In genomic region chr2:72147971-72148369, GRCh38 we compare ENCODE assay signal across 8 cellular contexts. TPM values are rescaled to one million over a fixed set of nuclear protein-coding genes. Genes with fewer than 3 reads are reported as not detected.
A peak's percentile ranks its signal among the peaks of the same experiment; 100 is the strongest.
DNase-seq lines count a peak whose midpoint lies in the region; ATAC-seq and TF ChIP-seq lines count a peak whose summit lies in the region.

No MANE protein-coding gene starts in this region.

- no peaks in the 10 kb centered on the region for H3K9me3 ChIP-seq in SK-N-MC (ENCODE audit: low read depth, low read length)
- no peaks in the 10 kb centered on the region for H3K9me3 ChIP-seq in gastrocnemius medialis

- H3K36me3 ChIP-seq in SK-N-MC (ENCODE audit: insufficient read depth, low read length) (no peaks in the 10 kb centered on the region), gastrocnemius medialis (no peaks in the 10 kb centered on the region)

- H3K27me3 ChIP-seq in gastrocnemius medialis, result peaks cover 43 to 48% (median 45%) of the 10 kb centered on the region in 3 donors

- peak overlapping the region; percentile 29; the same call in 1 of the 2 replicates for H3K27ac ChIP-seq in SK-N-MC
- no peak overlapping the region for H3K27ac ChIP-seq in gastrocnemius medialis

- peak overlapping the region; percentile 80 for H3K4me3 ChIP-seq in SK-N-MC
- H3K4me3 ChIP-seq in fibroblast of villous mesenchyme (ENCODE audit: low read depth, low read length), result peak overlapping the region; percentile 41
- peak overlapping the region; percentile 55 to 75 (median 66) for H3K4me3 ChIP-seq in gastrocnemius medialis

- H3K4me1 ChIP-seq in gastrocnemius medialis, result peaks cover 49 to 63% of the 10 kb centered on the region in 2 donors

- in situ Hi-C loops in GM13977 (cut with MboI; ENCODE audit: low pct_unique_long_range_greater_than_20kb, low sequenced_read_pairs, unreplicated experiment), result no loop called here
- in situ Hi-C loops in gastrocnemius medialis (cut with MboI; ENCODE audit: low sequenced_read_pairs in 4 of 4), result no loop called here

- no peak for TF ChIP-seq CTCF in GM13977 (IDR thresholded peaks at IDR 0.05; ENCODE audit: extremely low read depth, insufficient read depth, missing control alignments)
- no peak for TF ChIP-seq CTCF in fibroblast of villous mesenchyme (IDR thresholded peaks at IDR 0.05; ENCODE audit: insufficient read depth, low read depth, low read length)
- no peak for TF ChIP-seq CTCF in gastrocnemius medialis (IDR thresholded peaks at IDR 0.05 in 4 of 5, conservative IDR thresholded peaks at IDR 0.05 in 1 of 5)

- DNase-seq in GM13977 (ENCODE audit: low spot score), result peak; percentile 39
- no peak for DNase-seq in SK-N-MC (ENCODE audit: low read depth, low spot score)
- DNase-seq in fibroblast of villous mesenchyme (ENCODE audit: low read depth), result no peak
- DNase-seq in gastrocnemius medialis, result no peak
- DNase-seq in cerebellar nuclear complex (lab: John Stamatoyannopoulos, UW), result no peak
- no peak for DNase-seq in kidney glomerular epithelial cell (lab: John Stamatoyannopoulos, UW)

- no peak for TF ChIP-seq POLR2A in gastrocnemius medialis (IDR thresholded peaks at IDR 0.05)

- ATAC-seq in gastrocnemius medialis, result no peak
- ATAC-seq in HG03025 (IDR thresholded peaks at IDR 0.05; ENCODE audit: low FRiP score, unreplicated experiment), result no peak
- ATAC-seq in GM18520 (IDR thresholded peaks at IDR 0.05; ENCODE audit: unreplicated experiment), result no peak

- peak overlapping the region; percentile 72 for H3K9ac ChIP-seq in SK-N-MC (ENCODE audit: insufficient read length)

- intact Hi-C loops in gastrocnemius medialis (cut with DNase I; ENCODE audit: low total_unique reads), result loop anchor here (10.0 kb wide), 1 partner anchor 693 kb away; the partner anchor contains the start of gene DYSF

RNA-seq across cellular contexts. Expression of gene CYP26B1, which starts 0.3 kb away (rescaled TPM):
- total RNA-seq in fibroblast of villous mesenchyme, result under 0.01 and 0.43 TPM in 2 replicates
- 1 to 10 TPM; 1.8 to 4.8 (median 2.3) TPM for total RNA-seq in gastrocnemius medialis
